In the genomic region with DNA sequence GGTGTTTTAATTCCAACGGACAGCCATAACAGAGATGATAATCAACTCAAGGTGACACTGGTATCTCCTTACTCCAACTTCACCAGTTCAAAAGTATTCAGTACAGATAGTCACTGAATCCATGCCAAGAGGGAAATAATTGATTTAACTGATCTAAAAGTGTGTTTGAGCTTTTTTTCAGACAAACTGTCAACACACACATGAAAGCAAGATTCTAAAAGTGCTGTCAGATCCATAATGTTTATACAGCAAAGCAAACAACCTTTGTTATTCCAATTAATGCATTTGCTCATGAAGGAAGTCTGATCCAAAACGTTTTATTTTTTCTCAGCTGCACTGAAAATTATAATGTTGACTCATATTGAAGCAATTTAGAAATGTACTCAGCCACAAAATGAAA, we compare ENCODE assay signal across 17 cellular contexts. TPM values are rescaled to one million over a fixed set of nuclear protein-coding genes. Genes with fewer than 3 reads are reported as not detected.
DNase-seq lines count a peak whose midpoint lies in the region; ATAC-seq, FAIRE-seq and TF ChIP-seq lines count a peak whose summit lies in the region.
"Had no signal": no experiment of that assay in that cellular context is flagged by ENCODE, and none has a peak within 500 bp of the region (broad histone marks: within the 10 kb centered on the region; RNA-seq: fewer than 3 reads in every experiment).

No MANE protein-coding gene starts in this region.

- H3K27ac ChIP-seq in endothelial cell of umbilical vein (ENCODE audit: insufficient read depth, low read depth, low read length) (no peak overlapping the region), colonic mucosa (no peak overlapping the region)

- H3K9me1 ChIP-seq in endothelial cell of umbilical vein (replicated peaks; ENCODE audit: control insufficient read depth, extremely low read depth, insufficient read depth, low read length): no peaks in the 10 kb centered on the region

- CTCF ChIA-PET in endothelial cell of umbilical vein (lab: Charles Lee): no interaction called here

- FAIRE-seq in endothelial cell of umbilical vein (lab: Jason Lieb, UNC): peak; percentile 46
- FAIRE-seq: K562 had no signal

- no peak for ATAC-seq in HG02763 (IDR thresholded peaks at IDR 0.05; ENCODE audit: unreplicated experiment)
- no peak for ATAC-seq in HG02885 (IDR thresholded peaks at IDR 0.05; ENCODE audit: poor library complexity, unreplicated experiment)
- no peak for ATAC-seq in GM19397 (IDR thresholded peaks at IDR 0.05; ENCODE audit: unreplicated experiment)
- ATAC-seq: K562, T-helper 17 cell had no signal

- H3K4me2 ChIP-seq in endothelial cell of umbilical vein (ENCODE audit: insufficient read depth, low read length): no peak overlapping the region

- intact Hi-C loops in endothelial cell of umbilical vein (cut with micrococcal nuclease): no loop called here
- intact Hi-C loops in colonic mucosa (cut with DNase I): no loop called here

- DNase-seq in DMS53 (lab: John Stamatoyannopoulos, UW): peak; percentile 81
- peak; percentile 69 for DNase-seq in LNCaP clone FGC (ENCODE audit: low read depth)
- DNase-seq in NCI-H774 (lab: John Stamatoyannopoulos, UW): peak; percentile 90
- DNase-seq in endothelial cell of umbilical vein (ENCODE audit: low read depth, low spot score): no peak
- DNase-seq in colonic mucosa: no peak
- DNase-seq: DMS 273 treated with DMSO at 0.1 percent for 48 hours, NCI-H1694, NCI-H2171 treated with DMSO at 0.1 percent for 48 hours, SIG-M5, T-helper 17 cell had no signal

- TF ChIP-seq CTCF in LNCaP clone FGC (IDR thresholded peaks at IDR 0.05; ENCODE audit: control insufficient read depth, extremely low read depth, insufficient read depth): no peak
- no peak for TF ChIP-seq CTCF in endothelial cell of umbilical vein (IDR thresholded peaks at IDR 0.05; ENCODE audit: extremely low read depth in 1 of 2, insufficient read depth in 1 of 2, low read depth in 1 of 2, low read length in 2 of 2)
- no peak for TF ChIP-seq CTCF in colonic mucosa (IDR thresholded peaks at IDR 0.05)

- H3K4me1 ChIP-seq in endothelial cell of umbilical vein (ENCODE audit: control insufficient read depth, extremely low read depth, insufficient read depth, low read length) (peaks cover 7% of the 10 kb centered on the region), colonic mucosa (no peaks in the 10 kb centered on the region)

- H4K20me1 ChIP-seq in endothelial cell of umbilical vein (replicated peaks; ENCODE audit: control insufficient read depth, extremely low read depth, insufficient read depth, low read length): no peaks in the 10 kb centered on the region

- POLR2A ChIA-PET in endothelial cell of umbilical vein (lab: Charles Lee): no interaction called here

- TF ChIP-seq POLR2A in endothelial cell of umbilical vein (IDR thresholded peaks at IDR 0.05; ENCODE audit: low read depth, low read length): no peak

- no peak overlapping the region for H3K4me3 ChIP-seq in LNCaP clone FGC (ENCODE audit: low read depth, low read length)
- no peak overlapping the region for H3K4me3 ChIP-seq in endothelial cell of umbilical vein (replicated peaks in 1 of 3; ENCODE audit: insufficient read depth in 1 of 3, low read depth in 1 of 3, low read length in 3 of 3)
- H3K4me3 ChIP-seq in colonic mucosa: no peak overlapping the region
- H3K4me3 ChIP-seq: HAP-1, K562 had no signal

- H3K36me3 ChIP-seq in endothelial cell of umbilical vein (ENCODE audit: control insufficient read depth in 2 of 2, extremely low read depth in 1 of 2, insufficient read depth in 2 of 2, low read length in 2 of 2) (no peaks in the 10 kb centered on the region), colonic mucosa (no peaks in the 10 kb centered on the region)
- H3K36me3 ChIP-seq: HAP-1 had no signal

- H3K9ac ChIP-seq in endothelial cell of umbilical vein (replicated peaks; ENCODE audit: extremely low read depth, insufficient read depth, low read length): no peak overlapping the region
- no peak overlapping the region for H3K9ac ChIP-seq in colonic mucosa (ENCODE audit: low read depth in 2 of 2, low read length in 2 of 2)

- no peaks in the 10 kb centered on the region for H3K79me2 ChIP-seq in endothelial cell of umbilical vein (ENCODE audit: control insufficient read depth, insufficient read depth, low read length)

- dilution Hi-C loops in endothelial cell of umbilical vein (cut with MboI; ENCODE audit: extremely low pct_ligation_motif_present, low sequenced_read_pairs): no loop called here

- H2AFZ ChIP-seq in endothelial cell of umbilical vein (ENCODE audit: low read depth, low read length): no peak overlapping the region

- no peaks in the 10 kb centered on the region for H3K27me3 ChIP-seq in endothelial cell of umbilical vein (ENCODE audit: control insufficient read depth in 2 of 2, insufficient read depth in 2 of 2, low read length in 2 of 2)
- no peaks in the 10 kb centered on the region for H3K27me3 ChIP-seq in colonic mucosa

- no TSS peak for BruUV-seq in endothelial cell of umbilical vein (replicated peaks; lab: Mats Ljungman, UMichigan)

- H3K9me3 ChIP-seq in endothelial cell of umbilical vein (replicated peaks; ENCODE audit: control insufficient read depth, insufficient read depth, low read length) (no peaks in the 10 kb centered on the region), colonic mucosa (no peaks in the 10 kb centered on the region)
- H3K9me3 ChIP-seq: HAP-1 had no signal

TF ChIP-seq in endothelial cell of umbilical vein, 7 proteins besides CTCF, POLR2A, EP300 and RAD21:
- TF ChIP-seq JUN (IDR thresholded peaks at IDR 0.05; ENCODE audit: borderline replicate concordance, insufficient read depth, insufficient read length, low read depth): no peak
- no peak for TF ChIP-seq MYC (IDR thresholded peaks at IDR 0.05; ENCODE audit: low read depth, low read length)

RNA-seq across cellular contexts. Expression of gene PRKAA2, which starts 5.9 kb away (rescaled TPM):
- total RNA-seq in endothelial cell of umbilical vein (0.78 and 1.2 TPM in 2 replicates), colonic mucosa (1 to 10 TPM; 1.6 to 6.8 TPM)
- polyA plus RNA-seq in endothelial cell of umbilical vein: 0.22 and 0.32 TPM in 2 replicates
- 0.25 and 0.28 TPM in 2 replicates for polyA plus RNA-seq in endothelial cell of umbilical vein (2011; cell fraction: cytosol; rRNA removed)
- polyA plus RNA-seq in endothelial cell of umbilical vein (2011; cell fraction: nucleus; rRNA removed): 0.94 and 1.1 TPM in 2 replicates
- polyA plus RNA-seq in endothelial cell of umbilical vein (2012): 0.07 and 0.47 TPM in 2 replicates
- polyA minus RNA-seq in endothelial cell of umbilical vein: 0.70 and 1.5 TPM in 2 replicates
- polyA minus RNA-seq in endothelial cell of umbilical vein (2011; cell fraction: cytosol; rRNA and poly(A)+ RNA removed): 8.3 TPM
- polyA minus RNA-seq in endothelial cell of umbilical vein (2011; cell fraction: nucleus; rRNA and poly(A)+ RNA removed): 1.4 and 2.4 TPM in 2 replicates
- total RNA-seq: K562, OCI-LY7, T-helper 17 cell had no signal
- polyA plus RNA-seq: CD14-positive monocyte had no signal

RNA-seq across cellular contexts. Expression of gene PLPP3, which starts 59.8 kb away (rescaled TPM):
- total RNA-seq in endothelial cell of umbilical vein (7.2 and 14.1 TPM in 2 replicates), colonic mucosa (10 to 100 TPM; 18.6 to 33.3 TPM)
- polyA plus RNA-seq in endothelial cell of umbilical vein: 10.2 and 11.3 TPM in 2 replicates
- 8.5 and 8.9 TPM in 2 replicates for polyA plus RNA-seq in endothelial cell of umbilical vein (2011; cell fraction: cytosol; rRNA removed)
- polyA plus RNA-seq in endothelial cell of umbilical vein (2011; cell fraction: nucleus; rRNA removed): 12.1 and 15.4 TPM in 2 replicates
- polyA plus RNA-seq in endothelial cell of umbilical vein (2012): 17.4 TPM in 2 replicates
- polyA minus RNA-seq in endothelial cell of umbilical vein: 20.7 and 21.0 TPM in 2 replicates
- 2.2 TPM for polyA minus RNA-seq in endothelial cell of umbilical vein (2011; cell fraction: cytosol; rRNA and poly(A)+ RNA removed)
- polyA minus RNA-seq in endothelial cell of umbilical vein (2011; cell fraction: nucleus; rRNA and poly(A)+ RNA removed): 41.3 and 50.6 TPM in 2 replicates

Comparison
In these comparisons a context has a peak if more than half of its experiments do, and no peak if none do; other contexts are left out.
1. DNase-seq: peak in DMS53 (single experiment), LNCaP clone FGC (single experiment) and NCI-H774 (single experiment); none in endothelial cell of umbilical vein (single experiment) and colonic mucosa (single experiment).